In the genomic region with DNA sequence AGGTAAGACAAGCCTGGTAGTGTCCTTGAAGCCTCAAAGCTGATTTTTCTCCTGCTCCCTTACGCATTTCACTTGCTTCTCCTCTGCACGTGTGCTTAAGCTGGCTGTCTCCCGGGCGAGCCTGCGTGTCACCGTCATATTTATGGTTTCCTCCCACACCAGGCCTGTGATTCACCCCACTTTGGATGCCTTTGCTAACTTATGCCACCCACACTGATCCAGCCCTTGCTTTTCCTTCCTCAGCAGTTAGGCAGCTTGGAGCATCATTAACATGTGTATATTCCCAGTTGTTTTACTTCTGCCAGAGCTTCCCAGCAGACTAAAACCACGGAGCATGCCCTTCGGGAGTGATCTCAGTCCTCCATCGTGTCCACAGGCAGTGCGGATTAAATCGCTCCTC, we compare ENCODE assay signal across 1 cellular context.
TF ChIP-seq lines count a peak whose summit lies in the region.

No MANE protein-coding gene starts in this region.

TF ChIP-seq in K562, 482 proteins besides CTCF, POLR2A, EP300 and RAD21 (continued from another document and continues in another):
- TF ChIP-seq CCNT2 (IDR thresholded peaks at IDR 0.05; ENCODE audit: borderline replicate concordance, extremely low read depth, insufficient read length, low read depth, low read length) = no peak
- TF ChIP-seq, protein P1, sequence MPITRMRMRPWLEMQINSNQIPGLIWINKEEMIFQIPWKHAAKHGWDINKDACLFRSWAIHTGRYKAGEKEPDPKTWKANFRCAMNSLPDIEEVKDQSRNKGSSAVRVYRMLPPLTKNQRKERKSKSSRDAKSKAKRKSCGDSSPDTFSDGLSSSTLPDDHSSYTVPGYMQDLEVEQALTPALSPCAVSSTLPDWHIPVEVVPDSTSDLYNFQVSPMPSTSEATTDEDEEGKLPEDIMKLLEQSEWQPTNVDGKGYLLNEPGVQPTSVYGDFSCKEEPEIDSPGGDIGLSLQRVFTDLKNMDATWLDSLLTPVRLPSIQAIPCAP (CRISPR knock-in tag; IDR thresholded peaks at IDR 0.05; ENCODE audit: borderline replicate concordance) = no peak
- no peak for TF ChIP-seq NFYB (IDR thresholded peaks at IDR 0.05; ENCODE audit: extremely low read depth, insufficient read length)
- peak; percentile 89 for TF ChIP-seq EGR1 (conservative IDR thresholded peaks at IDR 0.05)
- TF ChIP-seq ZNF121 (CRISPR knock-in tag; conservative IDR thresholded peaks at IDR 0.05) = no peak
- TF ChIP-seq, protein P2, sequence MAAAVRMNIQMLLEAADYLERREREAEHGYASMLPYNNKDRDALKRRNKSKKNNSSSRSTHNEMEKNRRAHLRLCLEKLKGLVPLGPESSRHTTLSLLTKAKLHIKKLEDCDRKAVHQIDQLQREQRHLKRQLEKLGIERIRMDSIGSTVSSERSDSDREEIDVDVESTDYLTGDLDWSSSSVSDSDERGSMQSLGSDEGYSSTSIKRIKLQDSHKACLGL (CRISPR knock-in tag; IDR thresholded peaks at IDR 0.05; ENCODE audit: borderline replicate concordance, poor library complexity, severe bottlenecking) = no peak
- no peak for TF ChIP-seq ZNF316 (IDR thresholded peaks at IDR 0.05)
- no peak for TF ChIP-seq PPARD (CRISPR knock-in tag; IDR thresholded peaks at IDR 0.05)
- TF ChIP-seq, protein P3, sequence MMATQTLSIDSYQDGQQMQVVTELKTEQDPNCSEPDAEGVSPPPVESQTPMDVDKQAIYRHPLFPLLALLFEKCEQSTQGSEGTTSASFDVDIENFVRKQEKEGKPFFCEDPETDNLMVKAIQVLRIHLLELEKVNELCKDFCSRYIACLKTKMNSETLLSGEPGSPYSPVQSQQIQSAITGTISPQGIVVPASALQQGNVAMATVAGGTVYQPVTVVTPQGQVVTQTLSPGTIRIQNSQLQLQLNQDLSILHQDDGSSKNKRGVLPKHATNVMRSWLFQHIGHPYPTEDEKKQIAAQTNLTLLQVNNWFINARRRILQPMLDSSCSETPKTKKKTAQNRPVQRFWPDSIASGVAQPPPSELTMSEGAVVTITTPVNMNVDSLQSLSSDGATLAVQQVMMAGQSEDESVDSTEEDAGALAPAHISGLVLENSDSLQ (IDR thresholded peaks at IDR 0.05) = peak; percentile 60
- no peak for TF ChIP-seq ZNF695 (CRISPR knock-in tag; IDR thresholded peaks at IDR 0.05)
- TF ChIP-seq NONO (IDR thresholded peaks at IDR 0.05; ENCODE audit: low read depth in 2 of 2, low read length in 1 of 2) = no peak
- TF ChIP-seq, protein P4, sequence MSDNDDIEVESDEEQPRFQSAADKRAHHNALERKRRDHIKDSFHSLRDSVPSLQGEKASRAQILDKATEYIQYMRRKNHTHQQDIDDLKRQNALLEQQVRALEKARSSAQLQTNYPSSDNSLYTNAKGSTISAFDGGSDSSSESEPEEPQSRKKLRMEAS (CRISPR knock-in tag; IDR thresholded peaks at IDR 0.05) = no peak
- TF ChIP-seq RB1 (IDR thresholded peaks at IDR 0.05; ENCODE audit: low read depth) = no peak
- TF ChIP-seq BDP1 (IDR thresholded peaks at IDR 0.05; ENCODE audit: insufficient read depth, insufficient read length) = no peak
- TF ChIP-seq ZNF766 (CRISPR knock-in tag; conservative IDR thresholded peaks at IDR 0.05) = no peak
- TF ChIP-seq, protein P5, sequence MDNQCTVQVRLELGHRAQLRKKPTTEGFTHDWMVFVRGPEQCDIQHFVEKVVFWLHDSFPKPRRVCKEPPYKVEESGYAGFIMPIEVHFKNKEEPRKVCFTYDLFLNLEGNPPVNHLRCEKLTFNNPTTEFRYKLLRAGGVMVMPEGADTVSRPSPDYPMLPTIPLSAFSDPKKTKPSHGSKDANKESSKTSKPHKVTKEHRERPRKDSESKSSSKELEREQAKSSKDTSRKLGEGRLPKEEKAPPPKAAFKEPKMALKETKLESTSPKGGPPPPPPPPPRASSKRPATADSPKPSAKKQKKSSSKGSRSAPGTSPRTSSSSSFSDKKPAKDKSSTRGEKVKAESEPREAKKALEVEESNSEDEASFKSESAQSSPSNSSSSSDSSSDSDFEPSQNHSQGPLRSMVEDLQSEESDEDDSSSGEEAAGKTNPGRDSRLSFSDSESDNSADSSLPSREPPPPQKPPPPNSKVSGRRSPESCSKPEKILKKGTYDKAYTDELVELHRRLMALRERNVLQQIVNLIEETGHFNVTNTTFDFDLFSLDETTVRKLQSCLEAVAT (IDR thresholded peaks at IDR 0.05) = no peak
- no peak for TF ChIP-seq SMAD4 (CRISPR knock-in tag; conservative IDR thresholded peaks at IDR 0.05)
- TF ChIP-seq GTF2F1 (IDR thresholded peaks at IDR 0.05; ENCODE audit: low read depth, low read length) = no peak
- TF ChIP-seq, protein P6, sequence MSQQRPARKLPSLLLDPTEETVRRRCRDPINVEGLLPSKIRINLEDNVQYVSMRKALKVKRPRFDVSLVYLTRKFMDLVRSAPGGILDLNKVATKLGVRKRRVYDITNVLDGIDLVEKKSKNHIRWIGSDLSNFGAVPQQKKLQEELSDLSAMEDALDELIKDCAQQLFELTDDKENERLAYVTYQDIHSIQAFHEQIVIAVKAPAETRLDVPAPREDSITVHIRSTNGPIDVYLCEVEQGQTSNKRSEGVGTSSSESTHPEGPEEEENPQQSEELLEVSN (IDR thresholded peaks at IDR 0.05; ENCODE audit: borderline replicate concordance in 1 of 2, extremely low read depth in 1 of 2, insufficient read depth in 1 of 2, insufficient read length in 1 of 2, low read depth in 1 of 2, low read length in 1 of 2, poor library complexity in 1 of 2, severe bottlenecking in 1 of 2) = peak in 1 of 2 experiments; percentile 71
- 0 out of 4 replicates have a peak, but pooled peaks of 1 of the 2 experiments have one; percentile 27 for TF ChIP-seq FOXK2 (conservative IDR thresholded peaks at IDR 0.05 in 1 of 2, IDR thresholded peaks at IDR 0.05 in 1 of 2; ENCODE audit: low read depth in 2 of 2)
- TF ChIP-seq ILF3 (IDR thresholded peaks at IDR 0.05; ENCODE audit: borderline replicate concordance) = no peak
- no peak for TF ChIP-seq PML (IDR thresholded peaks at IDR 0.05; ENCODE audit: low read length)
- no peak for TF ChIP-seq RFX5 (IDR thresholded peaks at IDR 0.05; ENCODE audit: low read depth, low read length)
- TF ChIP-seq ZBTB17 (CRISPR knock-in tag; IDR thresholded peaks at IDR 0.05) = no peak
- TF ChIP-seq, protein P7, sequence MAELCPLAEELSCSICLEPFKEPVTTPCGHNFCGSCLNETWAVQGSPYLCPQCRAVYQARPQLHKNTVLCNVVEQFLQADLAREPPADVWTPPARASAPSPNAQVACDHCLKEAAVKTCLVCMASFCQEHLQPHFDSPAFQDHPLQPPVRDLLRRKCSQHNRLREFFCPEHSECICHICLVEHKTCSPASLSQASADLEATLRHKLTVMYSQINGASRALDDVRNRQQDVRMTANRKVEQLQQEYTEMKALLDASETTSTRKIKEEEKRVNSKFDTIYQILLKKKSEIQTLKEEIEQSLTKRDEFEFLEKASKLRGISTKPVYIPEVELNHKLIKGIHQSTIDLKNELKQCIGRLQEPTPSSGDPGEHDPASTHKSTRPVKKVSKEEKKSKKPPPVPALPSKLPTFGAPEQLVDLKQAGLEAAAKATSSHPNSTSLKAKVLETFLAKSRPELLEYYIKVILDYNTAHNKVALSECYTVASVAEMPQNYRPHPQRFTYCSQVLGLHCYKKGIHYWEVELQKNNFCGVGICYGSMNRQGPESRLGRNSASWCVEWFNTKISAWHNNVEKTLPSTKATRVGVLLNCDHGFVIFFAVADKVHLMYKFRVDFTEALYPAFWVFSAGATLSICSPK (IDR thresholded peaks at IDR 0.05; ENCODE audit: borderline replicate concordance) = no peak
- TF ChIP-seq, protein P8, sequence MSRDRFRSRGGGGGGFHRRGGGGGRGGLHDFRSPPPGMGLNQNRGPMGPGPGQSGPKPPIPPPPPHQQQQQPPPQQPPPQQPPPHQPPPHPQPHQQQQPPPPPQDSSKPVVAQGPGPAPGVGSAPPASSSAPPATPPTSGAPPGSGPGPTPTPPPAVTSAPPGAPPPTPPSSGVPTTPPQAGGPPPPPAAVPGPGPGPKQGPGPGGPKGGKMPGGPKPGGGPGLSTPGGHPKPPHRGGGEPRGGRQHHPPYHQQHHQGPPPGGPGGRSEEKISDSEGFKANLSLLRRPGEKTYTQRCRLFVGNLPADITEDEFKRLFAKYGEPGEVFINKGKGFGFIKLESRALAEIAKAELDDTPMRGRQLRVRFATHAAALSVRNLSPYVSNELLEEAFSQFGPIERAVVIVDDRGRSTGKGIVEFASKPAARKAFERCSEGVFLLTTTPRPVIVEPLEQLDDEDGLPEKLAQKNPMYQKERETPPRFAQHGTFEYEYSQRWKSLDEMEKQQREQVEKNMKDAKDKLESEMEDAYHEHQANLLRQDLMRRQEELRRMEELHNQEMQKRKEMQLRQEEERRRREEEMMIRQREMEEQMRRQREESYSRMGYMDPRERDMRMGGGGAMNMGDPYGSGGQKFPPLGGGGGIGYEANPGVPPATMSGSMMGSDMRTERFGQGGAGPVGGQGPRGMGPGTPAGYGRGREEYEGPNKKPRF (IDR thresholded peaks at IDR 0.05; ENCODE audit: low read depth, low read length) = no peak
- no peak for TF ChIP-seq ZNF24 (IDR thresholded peaks at IDR 0.05)
- TF ChIP-seq, protein P9, sequence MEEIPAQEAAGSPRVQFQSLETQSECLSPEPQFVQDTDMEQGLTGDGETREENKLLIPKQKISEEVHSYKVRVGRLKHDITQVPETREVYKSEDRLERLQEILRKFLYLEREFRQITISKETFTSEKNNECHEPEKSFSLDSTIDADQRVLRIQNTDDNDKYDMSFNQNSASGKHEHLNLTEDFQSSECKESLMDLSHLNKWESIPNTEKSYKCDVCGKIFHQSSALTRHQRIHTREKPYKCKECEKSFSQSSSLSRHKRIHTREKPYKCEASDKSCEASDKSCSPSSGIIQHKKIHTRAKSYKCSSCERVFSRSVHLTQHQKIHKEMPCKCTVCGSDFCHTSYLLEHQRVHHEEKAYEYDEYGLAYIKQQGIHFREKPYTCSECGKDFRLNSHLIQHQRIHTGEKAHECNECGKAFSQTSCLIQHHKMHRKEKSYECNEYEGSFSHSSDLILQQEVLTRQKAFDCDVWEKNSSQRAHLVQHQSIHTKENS (CRISPR knock-in tag; IDR thresholded peaks at IDR 0.05) = no peak
- peak; percentile 50 for TF ChIP-seq CXXC5 (CRISPR knock-in tag; IDR thresholded peaks at IDR 0.05)
- no peak for TF ChIP-seq NCOA4 (IDR thresholded peaks at IDR 0.05; ENCODE audit: partially characterized antibody)
- TF ChIP-seq SIRT6 (IDR thresholded peaks at IDR 0.05; ENCODE audit: low read depth, low read length) = no peak
- no peak for TF ChIP-seq STAG1 (CRISPR knock-in tag; IDR thresholded peaks at IDR 0.05; ENCODE audit: borderline replicate concordance)
- no peak for TF ChIP-seq BRD4 (IDR thresholded peaks at IDR 0.05)
- TF ChIP-seq ZNF561 (CRISPR knock-in tag; conservative IDR thresholded peaks at IDR 0.05) = no peak
- no peak for TF ChIP-seq EZH2 (IDR thresholded peaks at IDR 0.05; ENCODE audit: borderline replicate concordance, low read depth, low read length)
- no peak for TF ChIP-seq COPS2 (conservative IDR thresholded peaks at IDR 0.05)
- TF ChIP-seq ELF1 (tag; IDR thresholded peaks at IDR 0.05) = no peak
- TF ChIP-seq, protein P10, sequence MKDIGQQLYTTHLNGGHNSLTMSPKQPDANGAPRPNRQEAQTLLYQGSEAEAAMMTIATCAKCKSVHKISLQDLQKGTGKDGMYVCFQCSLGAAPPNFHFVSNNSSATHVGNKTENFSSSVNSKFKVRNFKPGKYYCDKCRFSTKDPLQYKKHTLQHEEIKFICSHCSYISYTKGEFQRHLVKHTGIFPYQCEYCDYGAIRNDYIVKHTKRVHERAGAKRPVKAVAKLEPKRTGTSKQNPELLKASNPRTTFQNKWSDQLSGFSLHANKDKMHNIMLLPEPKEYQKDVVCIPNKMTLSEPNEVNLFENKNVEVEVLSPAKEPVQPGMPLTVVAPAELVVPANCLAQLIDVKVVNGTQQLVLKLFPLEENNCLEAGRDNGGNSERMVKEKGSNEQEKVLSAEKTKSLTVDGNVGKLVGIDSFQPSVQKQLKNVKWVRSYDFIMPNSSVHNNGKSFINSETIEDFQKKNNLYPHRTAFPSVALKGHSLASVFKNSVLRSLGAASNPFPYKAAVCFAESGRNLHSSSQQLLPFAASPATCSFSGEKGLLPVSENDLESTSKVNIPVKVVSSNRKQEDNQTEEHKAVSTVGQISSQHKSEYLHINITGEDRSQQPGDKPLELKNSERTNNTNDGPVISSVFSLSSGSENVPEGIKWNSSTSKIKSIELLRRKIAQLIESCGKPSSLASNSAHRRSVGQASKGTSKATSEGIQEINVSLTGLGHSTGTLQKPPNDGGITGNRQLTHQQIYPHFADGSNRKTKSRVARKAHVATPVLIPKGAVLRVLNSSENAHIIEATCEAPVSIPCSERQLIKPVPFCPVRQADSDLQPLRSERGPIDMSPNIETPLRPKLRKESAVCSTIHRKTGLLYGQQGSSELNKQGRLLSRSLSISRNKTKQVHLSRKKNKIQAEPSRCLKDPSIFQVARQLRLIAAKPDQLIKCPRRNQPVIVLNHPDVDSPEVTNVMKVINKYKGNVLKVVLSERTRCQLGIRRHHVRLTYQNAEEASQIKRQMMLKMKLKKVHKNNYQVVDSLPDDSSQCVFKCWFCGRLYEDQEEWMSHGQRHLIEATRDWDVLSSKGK (CRISPR knock-in tag; IDR thresholded peaks at IDR 0.05) = no peak
- TF ChIP-seq CBX5 (IDR thresholded peaks at IDR 0.05; ENCODE audit: borderline replicate concordance, low read depth) = 0 out of 2 replicates have a peak, but pooled peaks have one; percentile 44
- TF ChIP-seq, protein P11, sequence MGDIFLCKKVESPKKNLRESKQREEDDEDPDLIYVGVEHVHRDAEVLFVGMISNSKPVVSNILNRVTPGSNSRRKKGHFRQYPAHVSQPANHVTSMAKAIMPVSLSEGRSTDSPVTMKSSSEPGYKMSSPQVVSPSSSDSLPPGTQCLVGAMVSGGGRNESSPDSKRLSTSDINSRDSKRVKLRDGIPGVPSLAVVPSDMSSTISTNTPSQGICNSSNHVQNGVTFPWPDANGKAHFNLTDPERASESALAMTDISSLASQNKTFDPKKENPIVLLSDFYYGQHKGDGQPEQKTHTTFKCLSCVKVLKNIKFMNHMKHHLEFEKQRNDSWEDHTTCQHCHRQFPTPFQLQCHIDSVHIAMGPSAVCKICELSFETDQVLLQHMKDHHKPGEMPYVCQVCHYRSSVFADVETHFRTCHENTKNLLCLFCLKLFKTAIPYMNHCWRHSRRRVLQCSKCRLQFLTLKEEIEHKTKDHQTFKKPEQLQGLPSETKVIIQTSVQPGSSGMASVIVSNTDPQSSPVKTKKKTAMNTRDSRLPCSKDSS (IDR thresholded peaks at IDR 0.05; ENCODE audit: low read depth, partially characterized antibody) = no peak
- TF ChIP-seq C11orf30 (IDR thresholded peaks at IDR 0.05; ENCODE audit: low read depth) = no peak
- TF ChIP-seq, protein P12, sequence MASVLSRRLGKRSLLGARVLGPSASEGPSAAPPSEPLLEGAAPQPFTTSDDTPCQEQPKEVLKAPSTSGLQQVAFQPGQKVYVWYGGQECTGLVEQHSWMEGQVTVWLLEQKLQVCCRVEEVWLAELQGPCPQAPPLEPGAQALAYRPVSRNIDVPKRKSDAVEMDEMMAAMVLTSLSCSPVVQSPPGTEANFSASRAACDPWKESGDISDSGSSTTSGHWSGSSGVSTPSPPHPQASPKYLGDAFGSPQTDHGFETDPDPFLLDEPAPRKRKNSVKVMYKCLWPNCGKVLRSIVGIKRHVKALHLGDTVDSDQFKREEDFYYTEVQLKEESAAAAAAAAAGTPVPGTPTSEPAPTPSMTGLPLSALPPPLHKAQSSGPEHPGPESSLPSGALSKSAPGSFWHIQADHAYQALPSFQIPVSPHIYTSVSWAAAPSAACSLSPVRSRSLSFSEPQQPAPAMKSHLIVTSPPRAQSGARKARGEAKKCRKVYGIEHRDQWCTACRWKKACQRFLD (CRISPR knock-in tag; IDR thresholded peaks at IDR 0.05) = no peak
